In the genomic region with DNA sequence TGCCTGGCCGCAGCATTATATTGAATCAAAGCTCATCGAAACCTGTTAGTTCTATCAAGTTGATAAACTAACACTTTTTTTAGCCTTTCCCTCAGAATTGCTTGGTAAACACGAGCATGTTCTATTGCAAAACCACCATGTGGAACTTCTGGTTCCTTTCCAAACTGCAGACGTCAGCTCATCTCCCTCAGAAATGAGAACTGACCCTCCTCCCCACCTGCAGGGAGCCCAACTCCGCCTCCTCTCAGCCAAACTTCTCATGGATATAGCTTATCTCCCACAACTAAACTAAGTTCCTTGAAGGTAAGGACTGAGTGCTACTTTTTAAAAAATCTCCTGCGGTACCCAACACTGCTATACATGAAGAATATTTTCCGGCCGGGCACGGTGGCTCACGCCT, we compare ENCODE assay signal across 13 cellular contexts. TPM values are rescaled to one million over a fixed set of nuclear protein-coding genes. Genes with fewer than 3 reads are reported as not detected.
DNase-seq lines count a peak whose midpoint lies in the region; ATAC-seq, FAIRE-seq and TF ChIP-seq lines count a peak whose summit lies in the region.
"Had no signal": no experiment of that assay in that cellular context is flagged by ENCODE, and none has a peak within 500 bp of the region (broad histone marks: within the 10 kb centered on the region; RNA-seq: fewer than 3 reads in every experiment).

No MANE protein-coding gene starts in this region.

- intact Hi-C loops in PC-9 (cut with micrococcal nuclease; ENCODE audit: unreplicated experiment) = no loop called here
- intact Hi-C loops in pancreas (cut with DNase I) = no loop called here

- ATAC-seq in pancreas (peak in 3 of 4 donors; percentile 36 to 75 (median 70)), HG03460 (IDR thresholded peaks at IDR 0.05; ENCODE audit: unreplicated experiment) (no peak), GM18498 (IDR thresholded peaks at IDR 0.05; ENCODE audit: unreplicated experiment) (no peak)

- H2AFZ ChIP-seq in PC-9 = no peak overlapping the region

- WGBS in pancreas, 2 donors = 89 to 96% methylated on average over 10 of the region's 10 CpGs

- H3K9me2 ChIP-seq in PC-9 (ENCODE audit: insufficient read depth) = no peaks in the 10 kb centered on the region

- H3K36me3 ChIP-seq in PC-9 (ENCODE audit: low read depth) (peaks cover 7% of the 10 kb centered on the region), pancreas (peaks cover 0 to 10% (median 0%) of the 10 kb centered on the region in 3 donors)

- DNase-seq in AG10803 (ENCODE audit: low read depth) = peak; percentile 70
- DNase-seq in PC-9 = no peak
- peak; percentile 84 for DNase-seq in fibroblast of villous mesenchyme (ENCODE audit: low read depth)
- peak in 1 of 6 donors; percentile 52 for DNase-seq in pancreas
- DNase-seq in effector CD8-positive, alpha-beta T cell (lab: John Stamatoyannopoulos, UW) = no peak
- no peak for DNase-seq in activated CD4-positive, alpha-beta T cell treated with anti-CD3 and anti-CD28 coated beads, Interleukin-2, amount 50 U/mL, for 4 hours
- DNase-seq: activated CD8-positive, alpha-beta memory T cell treated with anti-CD3 and anti-CD28 coated beads for 24 hours; activated naive CD8-positive, alpha-beta T cell treated with anti-CD3 and anti-CD28 coated beads, Interleukin-2, amount 10 ng/mL, durations not matched to agents 7 days and 5 days; CD4-positive, CD25-positive, alpha-beta regulatory T cell; NCI-H1092 had no signal

- peaks cover 19% of the 10 kb centered on the region for H3K79me2 ChIP-seq in PC-9 (ENCODE audit: low read depth)

- H3K9me3 ChIP-seq in PC-9 (ENCODE audit: insufficient read depth, low read depth) = no peaks in the 10 kb centered on the region
- H3K9me3 ChIP-seq in pancreas = no peaks in the 10 kb centered on the region

- POLR2A ChIA-PET in PC-9 (lab: Charles Lee; ENCODE audit: unreplicated experiment) = no interaction called here

- H3K4me3 ChIP-seq in AG10803 (ENCODE audit: low read length) (no peak overlapping the region), PC-9 (no peak overlapping the region), fibroblast of villous mesenchyme (ENCODE audit: low read depth, low read length) (no peak overlapping the region), pancreas (no peak overlapping the region)

- BruUV-seq in PC-9 (replicated peaks; lab: Mats Ljungman, UMichigan) = no TSS peak

- H4K20me1 ChIP-seq in PC-9 (ENCODE audit: insufficient read depth) = no peaks in the 10 kb centered on the region

- 0 out of 2 replicates have a peak overlapping the region, but pooled peaks have one; percentile 5 for H3K4me2 ChIP-seq in PC-9

- peaks cover 17% of the 10 kb centered on the region for H3K4me1 ChIP-seq in PC-9 (replicated peaks; ENCODE audit: insufficient read depth)
- no peaks in the 10 kb centered on the region for H3K4me1 ChIP-seq in pancreas

- FAIRE-seq in pancreas (lab: Jason Lieb, UNC) = no peak
- FAIRE-seq: GM19239 had no signal

- CTCF ChIA-PET in PC-9 (lab: Charles Lee) = no interaction called here

- TF ChIP-seq CTCF in AG10803 (conservative IDR thresholded peaks at IDR 0.05; ENCODE audit: low read length) = no peak
- TF ChIP-seq CTCF in PC-9 (conservative IDR thresholded peaks at IDR 0.05) = no peak
- no peak for TF ChIP-seq CTCF in fibroblast of villous mesenchyme (IDR thresholded peaks at IDR 0.05; ENCODE audit: insufficient read depth, low read depth, low read length)
- no peak for TF ChIP-seq CTCF in pancreas (IDR thresholded peaks at IDR 0.05)

- H3F3A ChIP-seq in PC-9 (ENCODE audit: insufficient read depth, low read depth) = peaks cover 11% of the 10 kb centered on the region

- H3K27ac ChIP-seq in PC-9 (no peak overlapping the region), pancreas (peak overlapping the region in 1 of 4 donors; percentile 44)

- H3K27me3 ChIP-seq in PC-9 (ENCODE audit: insufficient read depth, low read depth) (no peaks in the 10 kb centered on the region), pancreas (no peaks in the 10 kb centered on the region)

RNA-seq across cellular contexts. Expression of gene SHMT1, which starts 6.7 kb away (rescaled TPM):
- total RNA-seq in PC-9 (2021) (139 and 170 TPM in 2 replicates), fibroblast of villous mesenchyme (13.2 and 14.2 TPM in 2 replicates), pancreas (10 to 100 TPM in 3 of 6 donors, 1 to 10 TPM in 3; 5.8 to 14.3 (median 10.3) TPM)
- polyA plus RNA-seq in pancreas = 10 to 100 TPM; 11.3 to 14.3 TPM

RNA-seq across cellular contexts. Expression of gene EVPLL, which starts 21.0 kb away (rescaled TPM):
- 3.7 and 5.7 TPM in 2 replicates for total RNA-seq in PC-9 (2021)
- total RNA-seq in fibroblast of villous mesenchyme = not detected in 2 replicates
- not detected for total RNA-seq in pancreas
- under 1 TPM in 1 of 2 donors, not detected in 1; 0.09 TPM for polyA plus RNA-seq in pancreas
- total RNA-seq: activated naive CD8-positive, alpha-beta T cell treated with anti-CD3 and anti-CD28 coated beads, Interleukin-2, amount 10 ng/mL, durations not matched to agents 7 days and 5 days; CD4-positive, CD25-positive, alpha-beta regulatory T cell had no signal

RNA-seq across cellular contexts. Expression of gene SMCR8, which starts 41.5 kb away (rescaled TPM):
- total RNA-seq in PC-9 (2021) (19.5 and 23.8 TPM in 2 replicates), fibroblast of villous mesenchyme (17.1 and 21.6 TPM in 2 replicates), pancreas (10 to 100 TPM in 1 of 6 donors, 1 to 10 TPM in 5; 4.3 to 11.5 (median 6.3) TPM)
- polyA plus RNA-seq in pancreas = 1 to 10 TPM; 2.7 to 3.8 TPM

RNA-seq across cellular contexts. Expression of gene TOP3A, which starts 41.8 kb away (rescaled TPM):
- total RNA-seq in PC-9 (2021) (51.2 and 52.2 TPM in 2 replicates), fibroblast of villous mesenchyme (29.0 and 45.8 TPM in 2 replicates), pancreas (10 to 100 TPM in 4 of 6 donors, 1 to 10 TPM in 2; 9.4 to 16.5 (median 11.0) TPM)
- 10 to 100 TPM; 16.6 to 18.7 TPM for polyA plus RNA-seq in pancreas

Comparison
In these comparisons a context has a peak if more than half of its experiments do, and no peak if none do; other contexts are left out.
1. DNase-seq: peak in AG10803 (single experiment) and fibroblast of villous mesenchyme (single experiment); none in PC-9 (0 of 2), effector CD8-positive, alpha-beta T cell (single experiment) and activated CD4-positive, alpha-beta T cell treated with anti-CD3 and anti-CD28 coated beads, Interleukin-2, amount 50 U/mL, for 4 hours (0 of 2).
2. ATAC-seq: peak in pancreas (3 of 4); none in HG03460 (single experiment) and GM18498 (single experiment).